In the genomic region with DNA sequence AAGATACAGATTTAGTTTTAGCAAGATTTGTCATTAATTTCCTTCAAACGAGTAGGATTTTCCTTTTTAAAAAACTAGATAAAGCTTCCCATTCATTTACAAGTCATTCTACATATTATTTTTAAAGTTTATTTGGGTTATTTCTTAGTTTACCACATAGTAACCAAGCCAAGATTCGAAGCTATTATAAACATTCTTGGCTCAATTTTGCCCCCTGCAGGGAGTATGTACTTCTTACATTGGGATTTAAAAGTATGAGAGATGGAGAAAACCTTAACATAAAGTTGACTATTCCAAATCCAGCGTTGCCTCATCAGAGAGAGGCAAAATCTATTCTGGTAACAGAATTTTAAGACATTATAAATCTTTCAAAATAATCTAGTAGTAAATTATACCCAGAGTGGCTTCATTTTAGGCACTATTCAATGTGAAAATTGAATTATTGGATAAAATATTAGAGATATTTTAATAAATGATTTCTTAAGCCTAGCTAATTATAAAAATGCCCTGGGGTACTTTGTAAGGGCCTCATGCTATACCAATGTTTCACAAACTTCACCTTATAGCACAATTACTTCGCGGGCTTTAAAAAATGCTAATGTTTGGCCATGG, we compare ENCODE assay signal across 9 cellular contexts. TPM values are rescaled to one million over a fixed set of nuclear protein-coding genes. Genes with fewer than 3 reads are reported as not detected.
A peak's percentile ranks its signal among the peaks of the same experiment; 100 is the strongest.
DNase-seq lines count a peak whose midpoint lies in the region; ATAC-seq and TF ChIP-seq lines count a peak whose summit lies in the region.
"Had no signal": no experiment of that assay in that cellular context is flagged by ENCODE, and none has a peak within 500 bp of the region (broad histone marks: within the 10 kb centered on the region; RNA-seq: fewer than 3 reads in every experiment).

No MANE protein-coding gene starts in this region.

- DNase-seq in NOMO-1 treated with DMSO at 0.1 percent for 48 hours (lab: John Stamatoyannopoulos, UW; ENCODE audit: unreplicated experiment) (peak; percentile 47), NOMO-1 treated with dmso at 0.1 percent for 144 hours (lab: John Stamatoyannopoulos, UW; ENCODE audit: unreplicated experiment) (no peak), NCI-H2171 (lab: John Stamatoyannopoulos, UW) (peak; percentile 14), endothelial cell (ENCODE audit: low spot score) (peak; percentile 13), pons (ENCODE audit: low spot score) (peak; percentile 70), omental fat pad (ENCODE audit: low spot score) (no peak), activated gamma-delta T cell treated with Interleukin-2 at 50 U/mL for 16 hours (no peak)

- H3K4me1 Mint-ChIP-seq in endothelial cell (ENCODE audit: unreplicated experiment): peaks cover 6% of the 10 kb centered on the region
- H3K4me1 Mint-ChIP-seq: activated naive CD4-positive, alpha-beta T cell treated with anti-CD3 and anti-CD28 coated beads, Interleukin-2, amount 50 U/mL, for 24 hours had no signal

- peaks cover 4% of the 10 kb centered on the region for H3K9me3 Mint-ChIP-seq in endothelial cell (ENCODE audit: unreplicated experiment)

- H3K4me3 Mint-ChIP-seq in endothelial cell (ENCODE audit: unreplicated experiment): no peak overlapping the region
- H3K4me3 Mint-ChIP-seq: activated naive CD4-positive, alpha-beta T cell treated with anti-CD3 and anti-CD28 coated beads, Interleukin-2, amount 50 U/mL, for 24 hours had no signal

- H3K27ac Mint-ChIP-seq in endothelial cell (ENCODE audit: unreplicated experiment): no peak overlapping the region
- H3K27ac Mint-ChIP-seq: activated naive CD4-positive, alpha-beta T cell treated with anti-CD3 and anti-CD28 coated beads, Interleukin-2, amount 50 U/mL, for 24 hours had no signal

- ATAC-seq in omental fat pad (ENCODE audit: low FRiP score) (no peak), HG02798 (IDR thresholded peaks at IDR 0.05; ENCODE audit: poor library complexity, unreplicated experiment) (no peak)

- H3K27me3 Mint-ChIP-seq in endothelial cell (ENCODE audit: unreplicated experiment): no peaks in the 10 kb centered on the region

- peaks cover 11% of the 10 kb centered on the region for H3K36me3 Mint-ChIP-seq in endothelial cell (ENCODE audit: low read depth, unreplicated experiment)
- H3K36me3 Mint-ChIP-seq: activated naive CD4-positive, alpha-beta T cell treated with anti-CD3 and anti-CD28 coated beads, Interleukin-2, amount 50 U/mL, for 24 hours had no signal

- TF ChIP-seq CTCF in endothelial cell (IDR thresholded peaks at IDR 0.05; ENCODE audit: unreplicated experiment) (peak; percentile 32), omental fat pad (IDR thresholded peaks at IDR 0.05) (no peak)

RNA-seq across cellular contexts. Expression of gene FBN2, which starts 39.1 kb away (rescaled TPM):
- 106 TPM for total RNA-seq in endothelial cell (ENCODE audit: unreplicated experiment)
- 1 to 10 TPM in 1 of 4 donors, under 1 TPM in 3; 0.56 to 3.2 (median 0.79) TPM for total RNA-seq in omental fat pad

Comparison
In these comparisons a context has a peak if more than half of its experiments do, and no peak if none do; other contexts are left out.
1. DNase-seq: peak in NOMO-1 treated with DMSO at 0.1 percent for 48 hours (single experiment), NCI-H2171 (single experiment), endothelial cell (single experiment) and pons (single experiment); none in NOMO-1 treated with dmso at 0.1 percent for 144 hours (single experiment), omental fat pad (single experiment) and activated gamma-delta T cell treated with Interleukin-2 at 50 U/mL for 16 hours (single experiment).
2. RNA of gene FBN2, which starts 39.1 kb away (total RNA-seq): 106 TPM in endothelial cell (single experiment); 0.56 to 3.2 TPM in omental fat pad; every median in the first group is over 10 times any median in the second.